Comparison of ENCODE assay signal across 1 cellular context in the genomic region with DNA sequence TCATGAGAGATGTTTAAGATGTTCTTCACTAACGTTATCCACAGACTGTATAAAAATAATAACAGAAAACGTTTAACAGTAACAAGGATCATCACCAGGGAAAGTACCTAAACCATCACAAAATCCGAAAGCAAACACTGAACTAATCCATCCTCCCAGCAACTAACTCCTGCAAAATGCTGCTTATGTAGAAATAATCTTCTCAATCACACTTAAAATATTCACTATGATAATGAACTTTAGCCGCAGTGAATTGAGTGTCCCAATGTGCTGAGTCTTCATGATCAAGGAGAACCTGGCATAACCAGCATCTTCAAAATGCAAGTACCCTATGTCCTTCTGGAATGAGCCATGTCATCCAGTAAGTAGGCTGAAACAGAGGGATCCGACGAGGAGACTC.
TF ChIP-seq lines count a peak whose summit lies in the region.

No MANE protein-coding gene starts in this region.

TF ChIP-seq in IMR-90, 13 proteins besides CTCF, POLR2A, EP300 and RAD21:
- TF ChIP-seq CHD1 (IDR thresholded peaks at IDR 0.05; ENCODE audit: low read depth, low read length) (no peak), SMC3 (IDR thresholded peaks at IDR 0.05; ENCODE audit: low read depth, low read length) (no peak)
